ENCODE assay signal across 12 cellular contexts in the genomic region with DNA sequence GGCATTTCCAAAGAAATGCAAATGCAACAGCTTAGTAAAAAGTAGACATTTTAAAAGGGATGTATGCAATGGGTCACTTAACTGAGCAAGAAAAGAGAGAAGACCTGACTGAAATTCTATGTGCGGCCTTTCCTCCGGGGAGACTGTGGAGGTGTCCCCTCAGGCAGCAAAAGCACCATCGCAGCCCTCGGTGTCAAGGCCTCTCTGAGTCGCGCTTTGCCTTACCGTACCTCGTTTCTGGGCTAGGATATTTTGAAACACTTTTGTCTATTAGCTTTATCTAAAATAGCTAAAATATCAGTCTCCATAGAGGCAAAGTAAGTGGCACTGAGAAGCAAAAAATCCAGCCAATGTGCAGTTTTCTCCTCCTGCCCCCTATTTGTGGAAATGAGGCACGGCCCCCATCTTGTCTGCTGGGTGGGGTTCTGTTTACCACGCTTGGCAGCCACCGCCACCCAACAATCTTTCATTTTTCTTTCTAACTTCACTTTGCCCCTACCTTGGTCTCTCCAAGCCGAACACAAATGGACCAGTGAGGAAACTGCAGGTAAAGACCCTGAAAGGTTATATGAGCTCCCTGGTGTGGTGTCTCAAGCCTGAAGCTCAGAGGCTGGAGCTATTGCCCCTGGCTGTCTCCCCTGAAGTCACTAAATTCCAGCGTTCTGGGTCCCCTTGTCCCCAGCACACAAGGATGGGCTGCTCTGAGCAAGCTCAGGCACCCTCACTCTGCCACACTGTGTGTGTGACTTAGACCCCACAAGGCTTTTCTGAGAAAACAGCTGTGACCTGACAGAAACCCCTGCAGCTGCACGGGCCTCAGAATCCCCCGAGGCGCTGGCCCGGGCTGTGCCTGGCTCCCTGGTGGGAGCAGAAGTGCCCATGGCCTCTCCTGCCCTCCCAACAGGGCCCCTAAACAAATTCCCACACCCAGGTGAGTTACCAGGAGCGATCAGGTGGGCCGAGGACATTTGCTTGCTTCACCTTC. TPM values are rescaled to one million over a fixed set of nuclear protein-coding genes. Genes with fewer than 3 reads are reported as not detected.
DNase-seq lines count a peak whose midpoint lies in the region; ATAC-seq, FAIRE-seq and TF ChIP-seq lines count a peak whose summit lies in the region.
"Had no signal": no experiment of that assay in that cellular context is flagged by ENCODE, and none has a peak within 500 bp of the region (broad histone marks: within the 10 kb centered on the region; RNA-seq: fewer than 3 reads in every experiment).

No MANE protein-coding gene starts in this region.

- TF ChIP-seq RAD21 in K562 (CRISPR knock-in tag; conservative IDR thresholded peaks at IDR 0.05 in 1 of 2, IDR thresholded peaks at IDR 0.05 in 1 of 2), result no peak

- POLR2A ChIA-PET in K562 (lab: Yijun Ruan, JAX), result interaction anchor here (0.9 to 1.9 kb wide), 7 partner anchors 8 to 37 kb away, joined by 3 to 6 read pairs (median 4); a partner anchor contains a TSS

- TF ChIP-seq CTCF in K562 (IDR thresholded peaks at IDR 0.05 in 2 of 3, conservative IDR thresholded peaks at IDR 0.05 in 1 of 3; ENCODE audit: insufficient read depth in 2 of 3, low read depth in 1 of 3, low read length in 3 of 3), result no peak
- no peak for TF ChIP-seq CTCF in gastrocnemius medialis (IDR thresholded peaks at IDR 0.05 in 4 of 5, conservative IDR thresholded peaks at IDR 0.05 in 1 of 5)

- DNase-seq in activated CD4-positive, CD25-positive, alpha-beta regulatory T cell treated with anti-CD3 and anti-CD28 coated beads, Interleukin-2, amount 50 U/mL, for 72 hours, result peak; percentile 45
- DNase-seq in K562 (ENCODE audit: extremely low read depth in 1 of 4, low spot score in 3 of 4) (no peak), small intestine (no peak), amniotic stem cell (lab: John Stamatoyannopoulos, UW) (no peak), gastrocnemius medialis (no peak), OCI-M2 (lab: John Stamatoyannopoulos, UW; ENCODE audit: unreplicated experiment) (no peak)
- DNase-seq: left cardiac atrium had no signal

- peak overlapping the region; percentile 68 for H3K4me2 ChIP-seq in K562 (ENCODE audit: insufficient read depth, low read length)

- H3K36me3 ChIP-seq in K562 (ENCODE audit: control insufficient read depth, insufficient read depth, low read length) (no peaks in the 10 kb centered on the region), small intestine (ENCODE audit: control insufficient read depth in 2 of 2, insufficient read depth in 2 of 2, low read length in 2 of 2) (no peaks in the 10 kb centered on the region), gastrocnemius medialis (no peaks in the 10 kb centered on the region)

- no peaks in the 10 kb centered on the region for H3K79me2 ChIP-seq in K562 (ENCODE audit: control insufficient read depth, insufficient read depth, low read length)

- H3K27ac ChIP-seq in K562 (ENCODE audit: extremely low read depth, low read depth, low read length) (peak overlapping the region; percentile 26; the same call in 1 of the 3 replicates), small intestine (ENCODE audit: low read depth in 1 of 2, low read length in 1 of 2) (peak overlapping the region in 1 of 2 donors; percentile 91), gastrocnemius medialis (no peak overlapping the region)

- peaks cover 4% of the 10 kb centered on the region for H3K27me3 Mint-ChIP-seq in IgD-negative memory B cell

- intact Hi-C loops in K562 (cut with micrococcal nuclease), result no loop called here
- intact Hi-C loops in gastrocnemius medialis (cut with DNase I; ENCODE audit: low total_unique reads), result no loop called here

- H3K4me3 ChIP-seq in K562, result no peak overlapping the region
- H3K4me3 ChIP-seq in small intestine (ENCODE audit: low read depth in 1 of 2, low read length in 2 of 2), result peak overlapping the region; percentile 28 to 61
- H3K4me3 ChIP-seq in gastrocnemius medialis, result no peak overlapping the region

- in situ Hi-C loops in K562 (cut with MboI), result no loop called here
- in situ Hi-C loops in gastrocnemius medialis (cut with MboI; ENCODE audit: low sequenced_read_pairs in 4 of 4), result no loop called here

- H3K9me3 ChIP-seq in K562 (replicated peaks; ENCODE audit: control insufficient read depth, insufficient read depth, low read depth, low read length), result no peaks in the 10 kb centered on the region
- H3K9me3 ChIP-seq in small intestine (ENCODE audit: control insufficient read depth, low read depth), result no peaks in the 10 kb centered on the region
- no peaks in the 10 kb centered on the region for H3K9me3 ChIP-seq in gastrocnemius medialis

- peak overlapping the region in 3 of 4 donors; percentile 72 to 79 (median 75) for H3K4me3 Mint-ChIP-seq in IgD-negative memory B cell
- H3K4me3 Mint-ChIP-seq: dendritic cell treated with granulocyte-macrophage colony-stimulating factor and Interleukin-4, amounts not matched to agents 40 ng/mL and 50 ng/mL, for 4 days; neural crest cell had no signal

- H3K27me3 ChIP-seq in K562 (ENCODE audit: control insufficient read depth in 2 of 2, insufficient read depth in 2 of 2, low read length in 2 of 2) (peaks cover 9% of the 10 kb centered on the region in 2 experiments; a peak in 3 of 5 replicates), small intestine (ENCODE audit: control insufficient read depth in 2 of 2, insufficient read depth in 2 of 2, low read length in 2 of 2) (no peaks in the 10 kb centered on the region), gastrocnemius medialis (no peaks in the 10 kb centered on the region)

- H3K9ac ChIP-seq in K562 (ENCODE audit: insufficient read depth in 1 of 2, low read depth in 2 of 2, low read length in 2 of 2), result peak overlapping the region; percentile 45 to 78; a peak in 2 of 4 replicates

- H3K4me1 ChIP-seq in K562 (replicated peaks in 1 of 2; ENCODE audit: control insufficient read depth in 2 of 2, insufficient read depth in 2 of 2, low read length in 2 of 2), result peaks cover 9 to 12% of the 10 kb centered on the region in 2 experiments; a peak in 4 of 5 replicates
- no peaks in the 10 kb centered on the region for H3K4me1 ChIP-seq in small intestine (ENCODE audit: control insufficient read depth in 2 of 2, insufficient read depth in 1 of 2, low read depth in 1 of 2, low read length in 1 of 2)
- H3K4me1 ChIP-seq in gastrocnemius medialis, result no peaks in the 10 kb centered on the region

- peak; percentile 18; the same call in 1 of the 3 replicates for ATAC-seq in K562
- ATAC-seq in HG02852 (IDR thresholded peaks at IDR 0.05; ENCODE audit: unreplicated experiment), result no peak
- ATAC-seq in gastrocnemius medialis, result no peak

- FAIRE-seq in K562 (lab: Jason Lieb, UNC) (no peak), small intestine (lab: Jason Lieb, UNC) (no peak)

- H2AFZ ChIP-seq in K562 (ENCODE audit: low read depth, low read length), result peak overlapping the region; percentile 97

- peaks cover 4% of the 10 kb centered on the region for H3K36me3 Mint-ChIP-seq in IgD-negative memory B cell
- H3K36me3 Mint-ChIP-seq: CD14-positive monocyte had no signal

- peaks cover 0 to 1% (median 0%) of the 10 kb centered on the region in 3 donors for H3K9me3 Mint-ChIP-seq in IgD-negative memory B cell
- H3K9me3 Mint-ChIP-seq: CD14-positive monocyte; dendritic cell treated with granulocyte-macrophage colony-stimulating factor and Interleukin-4, amounts not matched to agents 40 ng/mL and 50 ng/mL, for 4 days; neural crest cell had no signal

- H3K27ac Mint-ChIP-seq in IgD-negative memory B cell, result peak overlapping the region in 2 of 3 donors; percentile 23 to 46
- H3K27ac Mint-ChIP-seq: dendritic cell treated with granulocyte-macrophage colony-stimulating factor and Interleukin-4, amounts not matched to agents 40 ng/mL and 50 ng/mL, for 4 days had no signal

- BruUV-seq in K562 (replicated peaks; lab: Mats Ljungman, UMichigan), result no TSS peak

- no peaks in the 10 kb centered on the region for H4K20me1 ChIP-seq in K562 (replicated peaks; ENCODE audit: control insufficient read depth, insufficient read depth, low read length)

- no peaks in the 10 kb centered on the region for H3K4me1 Mint-ChIP-seq in IgD-negative memory B cell
- H3K4me1 Mint-ChIP-seq: CD14-positive monocyte had no signal

- CTCF ChIA-PET in K562 (lab: Yijun Ruan, JAX; ENCODE audit: low intra/inter-chr PET ratio), result no interaction called here

- 52% methylated on average over 19 of the region's 19 CpGs for WGBS in K562 (ENCODE audit: insufficient coverage, low coverage, missing lambda C conversion rate)
- WGBS in small intestine, 3 donors, result 72 to 80% (median 75%) methylated on average over 19 of the region's 19 CpGs

- no peaks in the 10 kb centered on the region for H3K9me1 ChIP-seq in K562 (ENCODE audit: control insufficient read depth, insufficient read depth, low read length)

- TF ChIP-seq POLR2A in K562 (conservative IDR thresholded peaks at IDR 0.05) (no peak), gastrocnemius medialis (IDR thresholded peaks at IDR 0.05) (no peak)

- TF ChIP-seq EP300 in K562 (IDR thresholded peaks at IDR 0.05; ENCODE audit: low read length), result no peak

RNA-seq across cellular contexts. Expression of a gene that starts 1.6 kb away (rescaled TPM):
- 63.3 TPM for polyA plus RNA-seq in IgD-negative memory B cell
- 0.44 TPM in 1 of 2 replicates, not detected in the other for total RNA-seq in K562 (2011; cell fraction: chromatin; rRNA removed; ENCODE audit: low replicate concordance)
- 0.50 and 0.53 TPM in 2 replicates for total RNA-seq in K562 (2011; cell fraction: nucleolus; rRNA removed)
- 0.15 and 0.23 TPM in 2 replicates for total RNA-seq in K562 (2011; cell fraction: nucleoplasm; rRNA removed)
- 0.12 TPM in 1 of 2 replicates, not detected in the other for total RNA-seq in K562 (2014; rRNA removed)
- total RNA-seq in K562 (2014; rRNA removed; fragmentation: Illumina TruSeq; extraction: Trizol), result not detected in 2 replicates
- 0.18 TPM in 1 of 2 replicates, not detected in the other for total RNA-seq in K562 (2015; rRNA removed; fragmentation: Illumina TruSeq; extraction: Trizol)
- total RNA-seq in K562 (2021), result 0.22 and 0.42 TPM in 2 replicates
- 0.08 and 0.18 TPM in 2 replicates for polyA plus RNA-seq in K562 (2011; rRNA removed)
- 0.12 TPM in 1 of 2 replicates, not detected in the other for polyA plus RNA-seq in K562 (2011; cell fraction: cytosol; rRNA removed)
- polyA plus RNA-seq in K562 (2011; cell fraction: nucleus; rRNA removed), result 0.27 and 0.43 TPM in 2 replicates
- polyA plus RNA-seq in K562 (2012), result 0.20 and 0.21 TPM in 2 replicates
- polyA plus RNA-seq in K562 (2014; fragmentation: Illumina TruSeq; extraction: Trizol), result not detected in 2 replicates
- not detected for polyA plus RNA-seq in K562 (2014; fragmentation: Nextera tagmentation; extraction: Ambion mirVana)
- polyA plus RNA-seq in K562 (2014; rRNA removed), result 0.37 and 0.55 TPM in 2 replicates
- not detected in 2 replicates for polyA minus RNA-seq in K562 (2011; rRNA and poly(A)+ RNA removed)
- not detected in 2 replicates for polyA minus RNA-seq in K562 (2011; cell fraction: cytosol; rRNA and poly(A)+ RNA removed)
- polyA minus RNA-seq in K562 (2011; cell fraction: nucleus; rRNA and poly(A)+ RNA removed), result not detected in 2 replicates
- polyA plus RNA-seq in small intestine, result 1 to 10 TPM in 2 of 3 donors, under 1 TPM in 1; 0.45 to 3.5 (median 2.8) TPM
- under 1 TPM in 1 of 4 donors, not detected in 3; 0.33 TPM for total RNA-seq in gastrocnemius medialis

RNA-seq across cellular contexts. Expression of a gene that starts 36.9 kb away (rescaled TPM):
- polyA plus RNA-seq in IgD-negative memory B cell, result 13.0 TPM
- total RNA-seq in K562 (2011; cell fraction: chromatin; rRNA removed; ENCODE audit: low replicate concordance), result 70.1 and 115 TPM in 2 replicates
- total RNA-seq in K562 (2011; cell fraction: nucleolus; rRNA removed), result 141 and 156 TPM in 2 replicates
- total RNA-seq in K562 (2011; cell fraction: nucleoplasm; rRNA removed), result 172 and 258 TPM in 2 replicates
- total RNA-seq in K562 (2014; rRNA removed), result 115 and 139 TPM in 2 replicates
- total RNA-seq in K562 (2014; rRNA removed; fragmentation: Illumina TruSeq; extraction: Trizol), result 161 and 179 TPM in 2 replicates
- total RNA-seq in K562 (2015; rRNA removed; fragmentation: Illumina TruSeq; extraction: Trizol), result 164 and 178 TPM in 2 replicates
- 150 and 154 TPM in 2 replicates for total RNA-seq in K562 (2021)
- polyA plus RNA-seq in K562 (2011; rRNA removed), result 272 TPM in 2 replicates
- polyA plus RNA-seq in K562 (2011; cell fraction: cytosol; rRNA removed), result 152 and 184 TPM in 2 replicates
- polyA plus RNA-seq in K562 (2011; cell fraction: nucleus; rRNA removed), result 41.7 and 74.9 TPM in 2 replicates
- polyA plus RNA-seq in K562 (2012), result 137 and 336 TPM in 2 replicates
- polyA plus RNA-seq in K562 (2014; fragmentation: Illumina TruSeq; extraction: Trizol), result 163 and 197 TPM in 2 replicates
- 10 to 100 TPM; 45.7 to 58.2 TPM for polyA plus RNA-seq in K562 (2014; fragmentation: Nextera tagmentation; extraction: Ambion mirVana)
- polyA plus RNA-seq in K562 (2014; rRNA removed), result 176 and 186 TPM in 2 replicates
- polyA minus RNA-seq in K562 (2011; rRNA and poly(A)+ RNA removed), result 101 and 126 TPM in 2 replicates
- 59.4 and 78.2 TPM in 2 replicates for polyA minus RNA-seq in K562 (2011; cell fraction: cytosol; rRNA and poly(A)+ RNA removed)
- polyA minus RNA-seq in K562 (2011; cell fraction: nucleus; rRNA and poly(A)+ RNA removed), result 17.5 and 30.3 TPM in 2 replicates
- 10 to 100 TPM; 27.3 to 67.5 (median 51.1) TPM for polyA plus RNA-seq in small intestine
- total RNA-seq in gastrocnemius medialis, result 10 to 100 TPM; 69.9 to 99.6 (median 80.7) TPM

Comparison
In these comparisons a context has a peak if more than half of its experiments do, and no peak if none do; other contexts are left out.
1. H3K4me3 ChIP-seq: peak in small intestine (2 of 2); none in K562 (single experiment) and gastrocnemius medialis (0 of 4).
2. RNA of a gene that starts 1.6 kb away (polyA plus RNA-seq): 63.3 TPM in IgD-negative memory B cell (single experiment); 0.45 to 3.5 TPM in small intestine and 0.08 to 0.55 TPM in K562; every median in the first group is over 10 times any median in the second.